ENCODE assay signal across 29 cellular contexts in genomic region chr12:124143726-124144125, GRCh38.
DNase-seq lines count a peak whose midpoint lies in the region; ATAC-seq, FAIRE-seq and TF ChIP-seq lines count a peak whose summit lies in the region.
"Had no signal": no experiment of that assay in that cellular context is flagged by ENCODE, and none has a peak within 500 bp of the region (broad histone marks: within the 10 kb centered on the region; RNA-seq: fewer than 3 reads in every experiment).

No MANE protein-coding gene starts in this region.

- no peak overlapping the region for H3K4me2 ChIP-seq in H1 (ENCODE audit: insufficient read depth in 1 of 2, low read depth in 2 of 2, low read length in 2 of 2)
- H3K4me2 ChIP-seq: BLaER1 treated with 17β-estradiol and CSF1 and Interleukin-3, amounts not matched to agents 10 nM and 100 nM had no signal

- FAIRE-seq in H1 (lab: Jason Lieb, UNC) (no peak), kidney (lab: Jason Lieb, UNC) (no peak)
- FAIRE-seq: HepG2, K562 had no signal

- CTCF ChIA-PET in Caco-2 (lab: Charles Lee), result interaction anchor here (1.1 kb wide), 1 partner anchor 90 kb away, joined by 4 read pairs; no protein-coding TSS in a partner anchor
- CTCF ChIA-PET in H1 (lab: Charles Lee; ENCODE audit: partially characterized antibody), result interaction anchor here (0.6 to 4.2 kb wide), 5 partner anchors 12 to 130 kb away, joined by 3 to 13 read pairs (median 3); no protein-coding TSS in a partner anchor

- H2AFZ ChIP-seq in H1 (ENCODE audit: low read length), result no peak overlapping the region

- no peaks in the 10 kb centered on the region; the same call in 1 of the 2 replicates for H3K23me2 ChIP-seq in H1 (ENCODE audit: low read depth, low read length)

- peak overlapping the region; percentile 71; the same call in 1 of the 2 replicates for H2BK12ac ChIP-seq in H1 (ENCODE audit: low read depth, low read length)

- DNase-seq in Caco-2 (peak; percentile 65 to 72), H1 (ENCODE audit: low read depth in 1 of 2, low spot score in 2 of 2) (no peak), lung (ENCODE audit: low spot score) (peak; percentile 45), stomach (peak; percentile 61), breast epithelium (ENCODE audit: low spot score in 2 of 2) (no peak), kidney (no peak), DMS153 treated with DMSO at 0.1 percent for 48 hours (lab: John Stamatoyannopoulos, UW; ENCODE audit: unreplicated experiment) (no peak)
- DNase-seq: ACHN; CD4-positive, alpha-beta memory T cell; DMS153; EL; GF-D8; H9; HFFc6; MM.1S; NCI-H1048; NCI-H1436; NCI-H187 treated with DMSO at 0.1 percent for 48 hours; NCI-H2107; NCI-H446 treated with DMSO at 0.1 percent for 48 hours; NCI-H526 treated with DMSO at 0.1 percent for 48 hours had no signal

- TF ChIP-seq RAD21 in H1 (IDR thresholded peaks at IDR 0.05 in 1 of 2, conservative IDR thresholded peaks at IDR 0.05 in 1 of 2; ENCODE audit: low read depth in 2 of 2, low read length in 2 of 2), result no peak

- H3K4ac ChIP-seq in H1 (replicated peaks; ENCODE audit: insufficient read length, low read depth, low read length), result peak overlapping the region; percentile 2

- no peaks in the 10 kb centered on the region for H3K36me3 ChIP-seq in Caco-2 (ENCODE audit: control insufficient read depth, insufficient read depth, low read length)
- H3K36me3 ChIP-seq in H1 (ENCODE audit: control insufficient read depth in 2 of 4, insufficient read depth in 4 of 4, low read length in 3 of 4), result 0 out of 8 replicates have a peak, but pooled peaks cover 0 to 3% (median 0%) of the 10 kb centered on the region in 4 experiments
- H3K36me3 ChIP-seq in lung (ENCODE audit: control insufficient read depth in 2 of 2, insufficient read depth in 2 of 2, low read length in 2 of 2), result no peaks in the 10 kb centered on the region
- no peaks in the 10 kb centered on the region for H3K36me3 ChIP-seq in stomach
- no peaks in the 10 kb centered on the region for H3K36me3 ChIP-seq in breast epithelium
- H3K36me3 ChIP-seq in kidney (ENCODE audit: control insufficient read depth in 1 of 2, insufficient read depth in 2 of 2, low read length in 2 of 2), result no peaks in the 10 kb centered on the region
- H3K36me3 ChIP-seq: BLaER1 treated with 17β-estradiol and CSF1 and Interleukin-3, amounts not matched to agents 10 nM and 100 nM; SJSA1 had no signal

- no peaks in the 10 kb centered on the region for H4K20me1 ChIP-seq in H1 (replicated peaks in 1 of 2; ENCODE audit: control insufficient read depth in 1 of 2, insufficient read depth in 2 of 2, low read length in 2 of 2)
- H4K20me1 ChIP-seq: BLaER1 treated with 17β-estradiol and CSF1 and Interleukin-3, amounts not matched to agents 10 nM and 100 nM had no signal

- peak overlapping the region; percentile 54; the same call in 1 of the 2 replicates for H2AK5ac ChIP-seq in H1 (ENCODE audit: low read depth, low read length)

- H4K8ac ChIP-seq in H1 (ENCODE audit: extremely low read depth, insufficient read depth, low read length), result no peak overlapping the region

- no peaks in the 10 kb centered on the region for H3K79me2 ChIP-seq in H1 (ENCODE audit: control insufficient read depth in 1 of 2, insufficient read depth in 2 of 2, low read length in 2 of 2)

- H2BK120ac ChIP-seq in H1 (replicated peaks; ENCODE audit: low read depth, low read length), result peak overlapping the region; percentile 84

- TF ChIP-seq EP300 in H1 (IDR thresholded peaks at IDR 0.05; ENCODE audit: borderline replicate concordance in 1 of 2, low read depth in 2 of 2, low read length in 2 of 2) (no peak), stomach (IDR thresholded peaks at IDR 0.05) (no peak)

- H2BK15ac ChIP-seq in H1 (ENCODE audit: low read length), result no peak overlapping the region

- ATAC-seq in lung (ENCODE audit: insufficient read depth, low FRiP score) (peak; percentile 80), HG02763 (IDR thresholded peaks at IDR 0.05; ENCODE audit: unreplicated experiment) (no peak)
- ATAC-seq: HepG2, K562, Right ventricle myocardium inferior had no signal

- H4K91ac ChIP-seq in H1 (replicated peaks; ENCODE audit: insufficient read length, low read length), result peak overlapping the region; percentile 75

- no peaks in the 10 kb centered on the region for H3K79me1 ChIP-seq in H1 (ENCODE audit: low read depth, low read length)

- H3K4me3 ChIP-seq in Caco-2 (ENCODE audit: low read depth, low read length) (no peak overlapping the region), H1 (ENCODE audit: extremely low read depth in 1 of 4, insufficient read depth in 2 of 4, low read depth in 3 of 4, low read length in 4 of 4) (no peak overlapping the region), lung (no peak overlapping the region), stomach (no peak overlapping the region), breast epithelium (no peak overlapping the region), kidney (ENCODE audit: low read length in 2 of 2) (no peak overlapping the region)
- H3K4me3 ChIP-seq: BLaER1 treated with 17β-estradiol and CSF1 and Interleukin-3, amounts not matched to agents 10 nM and 100 nM; K562; SJSA1 had no signal

- H3K27ac ChIP-seq in H1 (ENCODE audit: low read depth, low read length) (no peak overlapping the region), lung (ENCODE audit: low read depth in 1 of 2, low read length in 1 of 2) (no peak overlapping the region), stomach (peak overlapping the region in 1 of 5 donors; percentile 54), breast epithelium (no peak overlapping the region), kidney (ENCODE audit: low read depth in 2 of 2, low read length in 2 of 2) (no peak overlapping the region)
- H3K27ac ChIP-seq: 22Rv1; BLaER1 treated with 17β-estradiol and CSF1 and Interleukin-3, amounts not matched to agents 10 nM and 100 nM; HL-60; SJSA1 had no signal

- H3K9me3 ChIP-seq in Caco-2, result peaks cover 11% of the 10 kb centered on the region; the same call in 1 of the 2 replicates
- H3K9me3 ChIP-seq in H1 (ENCODE audit: insufficient read depth in 2 of 2, low read depth in 1 of 2, low read length in 1 of 2), result peaks cover 8 to 10% of the 10 kb centered on the region in 2 experiments
- peaks cover 0 to 4% of the 10 kb centered on the region in 2 donors for H3K9me3 ChIP-seq in lung (ENCODE audit: control insufficient read depth in 2 of 2, insufficient read depth in 1 of 2, low read length in 1 of 2)
- peaks cover 0 to 8% (median 8%) of the 10 kb centered on the region in 4 donors for H3K9me3 ChIP-seq in stomach
- peaks cover 7 to 8% of the 10 kb centered on the region in 2 donors for H3K9me3 ChIP-seq in breast epithelium
- peaks cover 0 to 6% of the 10 kb centered on the region in 2 donors for H3K9me3 ChIP-seq in kidney (ENCODE audit: control insufficient read depth in 1 of 2, low read length in 2 of 2)
- H3K9me3 ChIP-seq: SJSA1 had no signal

- POLR2A ChIA-PET in Caco-2 (lab: Charles Lee) (no interaction called here), H1 (lab: Charles Lee; ENCODE audit: partially characterized antibody) (interaction anchor here (0.7 to 2.2 kb wide), 2 partner anchors 12 to 360 kb away, joined by 3 to 12 read pairs; no protein-coding TSS in a partner anchor)

- intact Hi-C loops in Caco-2 (cut with micrococcal nuclease; ENCODE audit: unreplicated experiment), result loop anchor here (5.0 kb wide), 1 partner anchor 89 kb away; no protein-coding TSS in a partner anchor
- intact Hi-C loops in stomach (cut with DNase I; ENCODE audit: low total_unique reads), result no loop called here
- intact Hi-C loops in breast epithelium (cut with DNase I; ENCODE audit: low total_unique reads), result no loop called here
- intact Hi-C loops in kidney (cut with DNase I), result no loop called here

- peaks cover 33% of the 10 kb centered on the region for H3K4me1 Mint-ChIP-seq in Caco-2 (ENCODE audit: low read depth, unreplicated experiment)

- peaks cover 23% of the 10 kb centered on the region for H3K9me3 Mint-ChIP-seq in Caco-2 (ENCODE audit: unreplicated experiment)

- peak overlapping the region; percentile 95 for H2BK20ac ChIP-seq in H1 (ENCODE audit: low read length)

- no peak for TF ChIP-seq POLR2A in H1 (IDR thresholded peaks at IDR 0.05; ENCODE audit: control extremely low read depth in 1 of 2, low read depth in 2 of 2, low read length in 2 of 2)
- no peak for TF ChIP-seq POLR2A in stomach (IDR thresholded peaks at IDR 0.05)
- no peak for TF ChIP-seq POLR2A in breast epithelium (IDR thresholded peaks at IDR 0.05)

- H3K9ac ChIP-seq in H1 (replicated peaks in 1 of 4; ENCODE audit: extremely low read depth in 1 of 4, low read depth in 3 of 4, low read length in 3 of 4) (no peak overlapping the region), kidney (ENCODE audit: low read length in 2 of 2) (no peak overlapping the region)
- H3K9ac ChIP-seq: BLaER1 treated with 17β-estradiol and CSF1 and Interleukin-3, amounts not matched to agents 10 nM and 100 nM had no signal

- TF ChIP-seq CTCF in Caco-2 (IDR thresholded peaks at IDR 0.05; ENCODE audit: insufficient read depth in 1 of 2, low read depth in 1 of 2, low read length in 1 of 2, severe bottlenecking in 1 of 2, unreplicated experiment in 1 of 2) (no peak), H1 (IDR thresholded peaks at IDR 0.05; ENCODE audit: control extremely low read depth in 1 of 3, insufficient read depth in 1 of 3, low read depth in 1 of 3, low read length in 3 of 3) (no peak), lung (IDR thresholded peaks at IDR 0.05; ENCODE audit: control extremely low read depth, extremely low read depth) (no peak), stomach (IDR thresholded peaks at IDR 0.05) (no peak), breast epithelium (IDR thresholded peaks at IDR 0.05) (no peak), kidney (IDR thresholded peaks at IDR 0.05; ENCODE audit: borderline replicate concordance, extremely low read depth, insufficient read depth) (no peak)

- H3K14ac ChIP-seq in H1 (ENCODE audit: insufficient read length), result no peak overlapping the region

- no peaks in the 10 kb centered on the region for H3K36me3 Mint-ChIP-seq in Caco-2 (ENCODE audit: insufficient read depth, unreplicated experiment)
- H3K36me3 Mint-ChIP-seq: CD4-positive, alpha-beta memory T cell had no signal

- H3K56ac ChIP-seq in H1 (replicated peaks; ENCODE audit: insufficient read length, low read depth, low read length), result no peak overlapping the region

- no TSS peak for BruUV-seq in Caco-2 (replicated peaks; lab: Mats Ljungman, UMichigan)

- no peak overlapping the region; the same call in 1 of the 2 replicates for H3K18ac ChIP-seq in H1 (ENCODE audit: extremely low read depth, low read length)

- 88% methylated on average over 5 of the region's 5 CpGs; no CpG with 5 or more reads in 1 of the 2 experiments for WGBS in H1 (ENCODE audit: extremely low coverage in 1 of 2, insufficient coverage in 1 of 2, insufficient read length in 1 of 2, insufficient replicate concordance in 2 of 2, low coverage in 1 of 2, low lambda C conversion rate in 2 of 2, missing lambda C conversion rate in 1 of 2), 2 experiments
- 81 to 87% methylated on average over 5 of the region's 5 CpGs for WGBS in lung, 2 donors
- WGBS in stomach, 5 donors, result 47 to 72% (median 59%) methylated on average over 5 of the region's 5 CpGs

- peak overlapping the region; percentile 71 for H3K27ac Mint-ChIP-seq in Caco-2 (ENCODE audit: unreplicated experiment)
- H3K27ac Mint-ChIP-seq: HFFc6 had no signal

- H3K23ac ChIP-seq in H1 (ENCODE audit: insufficient read length), result no peak overlapping the region

- no peak overlapping the region for H3K4me3 Mint-ChIP-seq in Caco-2 (ENCODE audit: unreplicated experiment)
- H3K4me3 Mint-ChIP-seq: H9, HFFc6 had no signal

- no peaks in the 10 kb centered on the region for H3K27me3 ChIP-seq in Caco-2 (replicated peaks; ENCODE audit: control insufficient read depth, insufficient read depth, low read length)
- H3K27me3 ChIP-seq in H1 (replicated peaks in 1 of 4; ENCODE audit: control insufficient read depth in 3 of 4, extremely low read depth in 1 of 4, insufficient read depth in 3 of 4, low read length in 3 of 4), result no peaks in the 10 kb centered on the region
- H3K27me3 ChIP-seq in lung (ENCODE audit: control insufficient read depth, insufficient read depth), result no peaks in the 10 kb centered on the region
- H3K27me3 ChIP-seq in stomach, result no peaks in the 10 kb centered on the region
- no peaks in the 10 kb centered on the region for H3K27me3 ChIP-seq in breast epithelium
- H3K27me3 ChIP-seq: BLaER1 treated with 17β-estradiol and CSF1 and Interleukin-3, amounts not matched to agents 10 nM and 100 nM; SJSA1 had no signal

- H3K4me1 ChIP-seq in Caco-2, result peaks cover 26% of the 10 kb centered on the region
- peaks cover 5 to 35% (median 20%) of the 10 kb centered on the region in 4 experiments; a peak in 5 of 7 replicates for H3K4me1 ChIP-seq in H1 (replicated peaks in 1 of 4; ENCODE audit: control insufficient read depth in 3 of 4, insufficient read depth in 4 of 4, low read length in 3 of 4)
- no peaks in the 10 kb centered on the region for H3K4me1 ChIP-seq in lung (ENCODE audit: control insufficient read depth in 2 of 2, insufficient read depth in 2 of 2, low read length in 2 of 2)
- peaks cover 0 to 4% (median 0%) of the 10 kb centered on the region in 4 donors for H3K4me1 ChIP-seq in stomach
- no peaks in the 10 kb centered on the region for H3K4me1 ChIP-seq in breast epithelium
- no peaks in the 10 kb centered on the region for H3K4me1 ChIP-seq in kidney (ENCODE audit: control insufficient read depth in 1 of 2, insufficient read depth in 1 of 2, low read depth in 1 of 2, low read length in 2 of 2)
- H3K4me1 ChIP-seq: SJSA1 had no signal

- no peak overlapping the region for H4K5ac ChIP-seq in H1 (ENCODE audit: insufficient read length, low read depth, low read length)

- peak overlapping the region; percentile 91; the same call in 1 of the 2 replicates for H2BK5ac ChIP-seq in H1 (ENCODE audit: low read depth, low read length)

- no peaks in the 10 kb centered on the region for H3K27me3 Mint-ChIP-seq in Caco-2 (ENCODE audit: insufficient read depth, unreplicated experiment)

Comparison
In these comparisons a context has a peak if more than half of its experiments do, and no peak if none do; other contexts are left out.
1. DNase-seq: peak in Caco-2 (2 of 2), lung (single experiment) and stomach (single experiment); none in H1 (0 of 2), breast epithelium (0 of 2), kidney (single experiment) and DMS153 treated with DMSO at 0.1 percent for 48 hours (single experiment).